In the genomic region with DNA sequence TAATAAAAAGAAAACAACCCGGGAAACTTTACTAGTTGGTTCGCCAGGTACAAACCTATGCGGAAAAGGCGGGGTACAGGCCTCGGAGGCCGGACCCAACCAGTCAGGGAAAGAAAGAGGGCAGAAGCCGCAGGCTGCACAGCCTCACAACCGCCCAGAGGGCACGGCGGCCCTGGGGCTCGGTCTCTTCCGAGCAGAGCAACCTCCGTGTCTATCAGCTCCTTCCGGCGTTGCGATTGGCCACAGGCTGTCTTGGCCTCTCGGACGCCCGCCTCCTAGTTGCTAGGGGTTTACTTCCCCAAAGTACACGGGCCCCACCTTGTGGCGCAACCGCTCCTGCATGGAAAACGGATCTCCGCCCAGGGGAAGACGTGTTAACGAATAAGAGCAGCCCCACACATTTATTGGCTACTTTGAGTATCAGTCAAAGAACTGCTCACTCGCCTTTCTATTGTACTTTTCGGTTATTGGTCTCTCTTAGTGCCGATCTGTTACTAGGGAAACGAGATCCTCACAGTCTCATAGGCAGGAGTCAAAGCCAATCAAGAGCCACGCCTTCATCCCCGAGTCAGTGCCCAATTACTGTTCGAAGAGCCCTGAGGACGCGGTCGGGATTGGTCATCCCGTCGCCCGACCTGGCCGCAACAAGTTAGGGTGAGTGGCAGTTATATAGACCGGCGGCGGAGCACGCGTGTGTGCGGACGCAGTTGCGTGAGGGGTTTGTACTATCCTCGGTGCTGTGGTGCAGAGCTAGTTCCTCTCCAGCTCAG, we compare ENCODE assay signal across 1 cellular context.
A peak's percentile ranks its signal among the peaks of the same experiment; 100 is the strongest.
TF ChIP-seq lines count a peak whose summit lies in the region.

Gene G3BP1, plus strand, starts transcription at position 696 of the 770 bp plus-strand sequence. CDS start 14,667 bp downstream, outside the sequence.

TF ChIP-seq in HepG2, 621 proteins besides CTCF, POLR2A, EP300 and RAD21 (continued from another document and continues in another):
- peak; percentile 46 for TF ChIP-seq PATZ1 (CRISPR knock-in tag; IDR thresholded peaks at IDR 0.05)
- no peak for TF ChIP-seq SNAPC5 (CRISPR knock-in tag; IDR thresholded peaks at IDR 0.05; ENCODE audit: borderline replicate concordance)
- no peak for TF ChIP-seq SMAD3 (CRISPR knock-in tag; IDR thresholded peaks at IDR 0.05)
- peak; percentile 98 for TF ChIP-seq MYC (CRISPR knock-in tag; IDR thresholded peaks at IDR 0.05; ENCODE audit: borderline replicate concordance)
- 0 out of 2 replicates have a peak, but pooled peaks have one; percentile 13 for TF ChIP-seq RCOR2 (CRISPR knock-in tag; IDR thresholded peaks at IDR 0.05)
- TF ChIP-seq EED (CRISPR knock-in tag; IDR thresholded peaks at IDR 0.05) = no peak
- peak; percentile 47; the same call in 1 of the 2 replicates for TF ChIP-seq MLX (CRISPR knock-in tag; IDR thresholded peaks at IDR 0.05)
- peak; percentile 78; the same call in 1 of the 2 replicates for TF ChIP-seq TBP (CRISPR knock-in tag; IDR thresholded peaks at IDR 0.05)
- TF ChIP-seq ZSCAN20 (CRISPR knock-in tag; IDR thresholded peaks at IDR 0.05; ENCODE audit: borderline replicate concordance) = peak; percentile 71; the same call in 1 of the 2 replicates
- no peak; the same call in 1 of the 2 replicates for TF ChIP-seq ZNF451 (CRISPR knock-in tag; IDR thresholded peaks at IDR 0.05)
- TF ChIP-seq SP2 (CRISPR knock-in tag; IDR thresholded peaks at IDR 0.05) = peak; percentile 98
- TF ChIP-seq, protein P1, sequence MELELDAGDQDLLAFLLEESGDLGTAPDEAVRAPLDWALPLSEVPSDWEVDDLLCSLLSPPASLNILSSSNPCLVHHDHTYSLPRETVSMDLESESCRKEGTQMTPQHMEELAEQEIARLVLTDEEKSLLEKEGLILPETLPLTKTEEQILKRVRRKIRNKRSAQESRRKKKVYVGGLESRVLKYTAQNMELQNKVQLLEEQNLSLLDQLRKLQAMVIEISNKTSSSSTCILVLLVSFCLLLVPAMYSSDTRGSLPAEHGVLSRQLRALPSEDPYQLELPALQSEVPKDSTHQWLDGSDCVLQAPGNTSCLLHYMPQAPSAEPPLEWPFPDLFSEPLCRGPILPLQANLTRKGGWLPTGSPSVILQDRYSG (CRISPR knock-in tag; IDR thresholded peaks at IDR 0.05) = peak; percentile 59; the same call in 1 of the 2 replicates
- TF ChIP-seq, protein P2, sequence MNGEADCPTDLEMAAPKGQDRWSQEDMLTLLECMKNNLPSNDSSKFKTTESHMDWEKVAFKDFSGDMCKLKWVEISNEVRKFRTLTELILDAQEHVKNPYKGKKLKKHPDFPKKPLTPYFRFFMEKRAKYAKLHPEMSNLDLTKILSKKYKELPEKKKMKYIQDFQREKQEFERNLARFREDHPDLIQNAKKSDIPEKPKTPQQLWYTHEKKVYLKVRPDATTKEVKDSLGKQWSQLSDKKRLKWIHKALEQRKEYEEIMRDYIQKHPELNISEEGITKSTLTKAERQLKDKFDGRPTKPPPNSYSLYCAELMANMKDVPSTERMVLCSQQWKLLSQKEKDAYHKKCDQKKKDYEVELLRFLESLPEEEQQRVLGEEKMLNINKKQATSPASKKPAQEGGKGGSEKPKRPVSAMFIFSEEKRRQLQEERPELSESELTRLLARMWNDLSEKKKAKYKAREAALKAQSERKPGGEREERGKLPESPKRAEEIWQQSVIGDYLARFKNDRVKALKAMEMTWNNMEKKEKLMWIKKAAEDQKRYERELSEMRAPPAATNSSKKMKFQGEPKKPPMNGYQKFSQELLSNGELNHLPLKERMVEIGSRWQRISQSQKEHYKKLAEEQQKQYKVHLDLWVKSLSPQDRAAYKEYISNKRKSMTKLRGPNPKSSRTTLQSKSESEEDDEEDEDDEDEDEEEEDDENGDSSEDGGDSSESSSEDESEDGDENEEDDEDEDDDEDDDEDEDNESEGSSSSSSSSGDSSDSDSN (CRISPR knock-in tag; IDR thresholded peaks at IDR 0.05) = peak; percentile 56
- TF ChIP-seq ZNF550 (CRISPR knock-in tag; IDR thresholded peaks at IDR 0.05; ENCODE audit: borderline replicate concordance) = no peak
- no peak for TF ChIP-seq CSRNP2 (CRISPR knock-in tag; conservative IDR thresholded peaks at IDR 0.05; ENCODE audit: low read depth)
- peak; percentile 99 for TF ChIP-seq POLR2AphosphoS5 (IDR thresholded peaks at IDR 0.05; ENCODE audit: low read depth, low read length)
- TF ChIP-seq CBX5 (CRISPR knock-in tag; IDR thresholded peaks at IDR 0.05; ENCODE audit: borderline replicate concordance) = no peak
- peak; percentile 89 for TF ChIP-seq POLR2AphosphoS2 (IDR thresholded peaks at IDR 0.05; ENCODE audit: low read depth, low read length)
- TF ChIP-seq ZNF543 (CRISPR knock-in tag; IDR thresholded peaks at IDR 0.05) = no peak; the same call in 1 of the 2 replicates
- no peak for TF ChIP-seq BRD4 (CRISPR knock-in tag; IDR thresholded peaks at IDR 0.05)
- TF ChIP-seq TEAD3 (CRISPR knock-in tag; optimal IDR thresholded peaks at IDR 0.05; ENCODE audit: borderline replicate concordance) = peak; percentile 18
- peak; percentile 71; the same call in 1 of the 2 replicates for TF ChIP-seq ZNF205 (CRISPR knock-in tag; IDR thresholded peaks at IDR 0.05)
- no peak for TF ChIP-seq ZNF337 (CRISPR knock-in tag; IDR thresholded peaks at IDR 0.05; ENCODE audit: borderline replicate concordance, low read depth)
- TF ChIP-seq PHF21A (CRISPR knock-in tag; IDR thresholded peaks at IDR 0.05) = peak; percentile 82; the same call in 1 of the 2 replicates
- no peak for TF ChIP-seq ZNF10 (CRISPR knock-in tag; IDR thresholded peaks at IDR 0.05; ENCODE audit: borderline replicate concordance, low read depth)
- peak; percentile 70; the same call in 1 of the 2 replicates for TF ChIP-seq AKNA (CRISPR knock-in tag; IDR thresholded peaks at IDR 0.05; ENCODE audit: borderline replicate concordance)
- TF ChIP-seq IRF1 (CRISPR knock-in tag; IDR thresholded peaks at IDR 0.05; ENCODE audit: low read depth) = no peak
- peak; percentile 79; the same call in 1 of the 2 replicates for TF ChIP-seq NR0B2 (CRISPR knock-in tag; IDR thresholded peaks at IDR 0.05)
- TF ChIP-seq ZNF24 (IDR thresholded peaks at IDR 0.05) = no peak
- no peak for TF ChIP-seq ZNF577 (CRISPR knock-in tag; IDR thresholded peaks at IDR 0.05; ENCODE audit: borderline replicate concordance, low read depth)
- peak; percentile 79; the same call in 1 of the 2 replicates for TF ChIP-seq ARID4A (CRISPR knock-in tag; IDR thresholded peaks at IDR 0.05; ENCODE audit: borderline replicate concordance)
- no peak for TF ChIP-seq ZNF816 (CRISPR knock-in tag; IDR thresholded peaks at IDR 0.05; ENCODE audit: borderline replicate concordance)
- TF ChIP-seq ZNF138 (CRISPR knock-in tag; IDR thresholded peaks at IDR 0.05; ENCODE audit: low read depth) = no peak; the same call in 1 of the 2 replicates
- TF ChIP-seq CEBPB (IDR thresholded peaks at IDR 0.05; ENCODE audit: borderline replicate concordance, low read depth, low read length) = peak; percentile 98
- TF ChIP-seq RFXAP (CRISPR knock-in tag; IDR thresholded peaks at IDR 0.05; ENCODE audit: borderline replicate concordance) = peak; percentile 85; the same call in 1 of the 2 replicates
- TF ChIP-seq HNRNPLL (IDR thresholded peaks at IDR 0.05; ENCODE audit: low read depth, low read length, poor library complexity, severe bottlenecking) = peak; percentile 82
